1 cellular context compared by ENCODE assay signal in the genomic region with DNA sequence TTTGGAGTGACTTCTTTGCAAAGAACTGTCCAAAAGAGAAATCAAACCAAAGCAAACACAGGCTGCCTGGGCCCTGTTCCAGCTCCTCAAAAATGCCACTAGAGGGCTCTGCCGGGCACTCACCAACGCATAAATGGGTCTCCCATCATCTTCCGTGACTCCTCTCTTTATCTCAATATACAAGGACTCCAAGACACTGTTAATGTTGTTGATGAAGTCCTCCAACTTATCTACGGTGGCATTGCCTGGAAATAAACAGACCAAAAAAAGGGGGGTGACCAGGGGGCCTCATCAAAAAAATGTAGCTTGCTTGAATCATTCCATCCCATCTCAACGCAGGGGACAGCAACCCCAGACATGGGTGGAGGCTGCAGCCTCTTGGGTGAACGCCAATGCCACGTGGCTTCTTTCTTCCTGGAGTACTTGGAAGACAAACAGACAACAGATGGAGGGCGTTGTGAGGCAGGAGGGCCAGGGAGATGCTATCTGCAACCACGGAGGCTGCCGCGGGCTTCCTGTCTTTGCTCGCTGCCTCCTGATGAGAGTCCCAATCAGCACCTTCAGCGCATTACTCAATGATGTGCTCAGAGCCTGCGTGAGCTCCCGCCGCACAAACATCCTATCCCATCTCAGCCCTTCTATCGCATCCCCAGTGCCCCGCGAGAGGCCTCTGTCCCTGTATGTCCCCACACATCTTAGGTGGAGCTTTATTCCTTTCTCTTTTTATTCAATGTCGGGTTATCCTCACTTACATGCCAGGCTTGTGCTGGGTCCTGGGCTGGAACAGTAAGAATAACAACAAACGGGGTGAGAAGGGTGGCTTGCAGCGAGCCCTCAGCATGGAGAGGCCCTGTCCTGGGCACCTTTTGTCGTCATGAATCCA.
TF ChIP-seq lines count a peak whose summit lies in the region.

No MANE protein-coding gene starts in this region.

TF ChIP-seq in K562, 482 proteins besides CTCF, POLR2A, EP300 and RAD21 (continued from another document and continues in another):
- TF ChIP-seq STAT6 (CRISPR knock-in tag; IDR thresholded peaks at IDR 0.05) (no peak), ZNF274 (IDR thresholded peaks at IDR 0.05; ENCODE audit: borderline replicate concordance, low read depth, low read length) (no peak), L3MBTL2 (IDR thresholded peaks at IDR 0.05) (peak; percentile 91), KLF16 (IDR thresholded peaks at IDR 0.05) (no peak; the same call in 1 of the 2 replicates), ZNF431 (CRISPR knock-in tag; IDR thresholded peaks at IDR 0.05) (0 out of 2 replicates have a peak, but pooled peaks have one; percentile 40), ZNF232 (CRISPR knock-in tag; IDR thresholded peaks at IDR 0.05) (no peak), NCOA1 (IDR thresholded peaks at IDR 0.05; ENCODE audit: low read depth) (no peak), EP400 (IDR thresholded peaks at IDR 0.05) (peak; percentile 95), RBM14 (IDR thresholded peaks at IDR 0.05; ENCODE audit: borderline replicate concordance, insufficient read depth, low read depth, low read length) (no peak), NR1H2 (CRISPR knock-in tag; IDR thresholded peaks at IDR 0.05) (no peak), CXXC5 (CRISPR knock-in tag; IDR thresholded peaks at IDR 0.05) (peak; percentile 91), HSF4 (CRISPR knock-in tag; IDR thresholded peaks at IDR 0.05; ENCODE audit: borderline replicate concordance) (no peak), ZNF146 (CRISPR knock-in tag; IDR thresholded peaks at IDR 0.05; ENCODE audit: unreplicated experiment) (no peak), NKRF (IDR thresholded peaks at IDR 0.05; ENCODE audit: borderline replicate concordance) (peak; percentile 70; the same call in 1 of the 2 replicates), CBFA2T3 (IDR thresholded peaks at IDR 0.05) (peak; percentile 62), ZBTB1 (CRISPR knock-in tag; IDR thresholded peaks at IDR 0.05; ENCODE audit: borderline replicate concordance, low read depth) (no peak), DMBX1 (CRISPR knock-in tag; IDR thresholded peaks at IDR 0.05; ENCODE audit: borderline replicate concordance) (no peak; the same call in 1 of the 2 replicates), HNRNPUL1 (IDR thresholded peaks at IDR 0.05; ENCODE audit: low read length) (no peak), MTF1 (CRISPR knock-in tag; IDR thresholded peaks at IDR 0.05; ENCODE audit: borderline replicate concordance) (no peak), FOXP1 (CRISPR knock-in tag; IDR thresholded peaks at IDR 0.05) (no peak), NCOA4 (IDR thresholded peaks at IDR 0.05; ENCODE audit: partially characterized antibody) (no peak), NCOR1 (IDR thresholded peaks at IDR 0.05) (0 out of 2 replicates have a peak, but pooled peaks have one; percentile 35), PTTG1 (tag; IDR thresholded peaks at IDR 0.05; ENCODE audit: low read depth) (peak; percentile 25; the same call in 1 of the 2 replicates), GTF2B (IDR thresholded peaks at IDR 0.05; ENCODE audit: extremely low read depth, insufficient read length) (no peak), CCNT2 (IDR thresholded peaks at IDR 0.05; ENCODE audit: borderline replicate concordance, extremely low read depth, insufficient read length, low read depth, low read length) (peak; percentile 72), ZNF316 (IDR thresholded peaks at IDR 0.05) (no peak; the same call in 1 of the 2 replicates), BRF1 (IDR thresholded peaks at IDR 0.05; ENCODE audit: borderline replicate concordance, extremely low read depth, insufficient read length) (no peak), NBN (IDR thresholded peaks at IDR 0.05; ENCODE audit: low read depth) (peak; percentile 84; the same call in 1 of the 2 replicates), ZNF699 (CRISPR knock-in tag; IDR thresholded peaks at IDR 0.05; ENCODE audit: insufficient replicate concordance) (no peak), HMGN3 (IDR thresholded peaks at IDR 0.05; ENCODE audit: borderline replicate concordance, extremely low read depth, insufficient read length, low read depth, low read length) (no peak), LCOR (CRISPR knock-in tag; IDR thresholded peaks at IDR 0.05) (no peak), NFIC (IDR thresholded peaks at IDR 0.05) (peak; percentile 96), ZNF134 (CRISPR knock-in tag; conservative IDR thresholded peaks at IDR 0.05) (no peak; the same call in 1 of the 2 replicates)
- TF ChIP-seq, protein P1, sequence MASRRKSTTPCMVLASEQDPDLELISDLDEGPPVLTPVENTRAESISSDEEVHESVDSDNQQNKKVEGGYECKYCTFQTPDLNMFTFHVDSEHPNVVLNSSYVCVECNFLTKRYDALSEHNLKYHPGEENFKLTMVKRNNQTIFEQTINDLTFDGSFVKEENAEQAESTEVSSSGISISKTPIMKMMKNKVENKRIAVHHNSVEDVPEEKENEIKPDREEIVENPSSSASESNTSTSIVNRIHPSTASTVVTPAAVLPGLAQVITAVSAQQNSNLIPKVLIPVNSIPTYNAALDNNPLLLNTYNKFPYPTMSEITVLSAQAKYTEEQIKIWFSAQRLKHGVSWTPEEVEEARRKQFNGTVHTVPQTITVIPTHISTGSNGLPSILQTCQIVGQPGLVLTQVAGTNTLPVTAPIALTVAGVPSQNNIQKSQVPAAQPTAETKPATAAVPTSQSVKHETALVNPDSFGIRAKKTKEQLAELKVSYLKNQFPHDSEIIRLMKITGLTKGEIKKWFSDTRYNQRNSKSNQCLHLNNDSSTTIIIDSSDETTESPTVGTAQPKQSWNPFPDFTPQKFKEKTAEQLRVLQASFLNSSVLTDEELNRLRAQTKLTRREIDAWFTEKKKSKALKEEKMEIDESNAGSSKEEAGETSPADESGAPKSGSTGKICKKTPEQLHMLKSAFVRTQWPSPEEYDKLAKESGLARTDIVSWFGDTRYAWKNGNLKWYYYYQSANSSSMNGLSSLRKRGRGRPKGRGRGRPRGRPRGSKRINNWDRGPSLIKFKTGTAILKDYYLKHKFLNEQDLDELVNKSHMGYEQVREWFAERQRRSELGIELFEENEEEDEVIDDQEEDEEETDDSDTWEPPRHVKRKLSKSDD (conservative IDR thresholded peaks at IDR 0.05; ENCODE audit: low read length): no peak
- TF ChIP-seq, protein P2, sequence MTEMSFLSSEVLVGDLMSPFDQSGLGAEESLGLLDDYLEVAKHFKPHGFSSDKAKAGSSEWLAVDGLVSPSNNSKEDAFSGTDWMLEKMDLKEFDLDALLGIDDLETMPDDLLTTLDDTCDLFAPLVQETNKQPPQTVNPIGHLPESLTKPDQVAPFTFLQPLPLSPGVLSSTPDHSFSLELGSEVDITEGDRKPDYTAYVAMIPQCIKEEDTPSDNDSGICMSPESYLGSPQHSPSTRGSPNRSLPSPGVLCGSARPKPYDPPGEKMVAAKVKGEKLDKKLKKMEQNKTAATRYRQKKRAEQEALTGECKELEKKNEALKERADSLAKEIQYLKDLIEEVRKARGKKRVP (CRISPR knock-in tag; IDR thresholded peaks at IDR 0.05): no peak
- TF ChIP-seq, protein P3, sequence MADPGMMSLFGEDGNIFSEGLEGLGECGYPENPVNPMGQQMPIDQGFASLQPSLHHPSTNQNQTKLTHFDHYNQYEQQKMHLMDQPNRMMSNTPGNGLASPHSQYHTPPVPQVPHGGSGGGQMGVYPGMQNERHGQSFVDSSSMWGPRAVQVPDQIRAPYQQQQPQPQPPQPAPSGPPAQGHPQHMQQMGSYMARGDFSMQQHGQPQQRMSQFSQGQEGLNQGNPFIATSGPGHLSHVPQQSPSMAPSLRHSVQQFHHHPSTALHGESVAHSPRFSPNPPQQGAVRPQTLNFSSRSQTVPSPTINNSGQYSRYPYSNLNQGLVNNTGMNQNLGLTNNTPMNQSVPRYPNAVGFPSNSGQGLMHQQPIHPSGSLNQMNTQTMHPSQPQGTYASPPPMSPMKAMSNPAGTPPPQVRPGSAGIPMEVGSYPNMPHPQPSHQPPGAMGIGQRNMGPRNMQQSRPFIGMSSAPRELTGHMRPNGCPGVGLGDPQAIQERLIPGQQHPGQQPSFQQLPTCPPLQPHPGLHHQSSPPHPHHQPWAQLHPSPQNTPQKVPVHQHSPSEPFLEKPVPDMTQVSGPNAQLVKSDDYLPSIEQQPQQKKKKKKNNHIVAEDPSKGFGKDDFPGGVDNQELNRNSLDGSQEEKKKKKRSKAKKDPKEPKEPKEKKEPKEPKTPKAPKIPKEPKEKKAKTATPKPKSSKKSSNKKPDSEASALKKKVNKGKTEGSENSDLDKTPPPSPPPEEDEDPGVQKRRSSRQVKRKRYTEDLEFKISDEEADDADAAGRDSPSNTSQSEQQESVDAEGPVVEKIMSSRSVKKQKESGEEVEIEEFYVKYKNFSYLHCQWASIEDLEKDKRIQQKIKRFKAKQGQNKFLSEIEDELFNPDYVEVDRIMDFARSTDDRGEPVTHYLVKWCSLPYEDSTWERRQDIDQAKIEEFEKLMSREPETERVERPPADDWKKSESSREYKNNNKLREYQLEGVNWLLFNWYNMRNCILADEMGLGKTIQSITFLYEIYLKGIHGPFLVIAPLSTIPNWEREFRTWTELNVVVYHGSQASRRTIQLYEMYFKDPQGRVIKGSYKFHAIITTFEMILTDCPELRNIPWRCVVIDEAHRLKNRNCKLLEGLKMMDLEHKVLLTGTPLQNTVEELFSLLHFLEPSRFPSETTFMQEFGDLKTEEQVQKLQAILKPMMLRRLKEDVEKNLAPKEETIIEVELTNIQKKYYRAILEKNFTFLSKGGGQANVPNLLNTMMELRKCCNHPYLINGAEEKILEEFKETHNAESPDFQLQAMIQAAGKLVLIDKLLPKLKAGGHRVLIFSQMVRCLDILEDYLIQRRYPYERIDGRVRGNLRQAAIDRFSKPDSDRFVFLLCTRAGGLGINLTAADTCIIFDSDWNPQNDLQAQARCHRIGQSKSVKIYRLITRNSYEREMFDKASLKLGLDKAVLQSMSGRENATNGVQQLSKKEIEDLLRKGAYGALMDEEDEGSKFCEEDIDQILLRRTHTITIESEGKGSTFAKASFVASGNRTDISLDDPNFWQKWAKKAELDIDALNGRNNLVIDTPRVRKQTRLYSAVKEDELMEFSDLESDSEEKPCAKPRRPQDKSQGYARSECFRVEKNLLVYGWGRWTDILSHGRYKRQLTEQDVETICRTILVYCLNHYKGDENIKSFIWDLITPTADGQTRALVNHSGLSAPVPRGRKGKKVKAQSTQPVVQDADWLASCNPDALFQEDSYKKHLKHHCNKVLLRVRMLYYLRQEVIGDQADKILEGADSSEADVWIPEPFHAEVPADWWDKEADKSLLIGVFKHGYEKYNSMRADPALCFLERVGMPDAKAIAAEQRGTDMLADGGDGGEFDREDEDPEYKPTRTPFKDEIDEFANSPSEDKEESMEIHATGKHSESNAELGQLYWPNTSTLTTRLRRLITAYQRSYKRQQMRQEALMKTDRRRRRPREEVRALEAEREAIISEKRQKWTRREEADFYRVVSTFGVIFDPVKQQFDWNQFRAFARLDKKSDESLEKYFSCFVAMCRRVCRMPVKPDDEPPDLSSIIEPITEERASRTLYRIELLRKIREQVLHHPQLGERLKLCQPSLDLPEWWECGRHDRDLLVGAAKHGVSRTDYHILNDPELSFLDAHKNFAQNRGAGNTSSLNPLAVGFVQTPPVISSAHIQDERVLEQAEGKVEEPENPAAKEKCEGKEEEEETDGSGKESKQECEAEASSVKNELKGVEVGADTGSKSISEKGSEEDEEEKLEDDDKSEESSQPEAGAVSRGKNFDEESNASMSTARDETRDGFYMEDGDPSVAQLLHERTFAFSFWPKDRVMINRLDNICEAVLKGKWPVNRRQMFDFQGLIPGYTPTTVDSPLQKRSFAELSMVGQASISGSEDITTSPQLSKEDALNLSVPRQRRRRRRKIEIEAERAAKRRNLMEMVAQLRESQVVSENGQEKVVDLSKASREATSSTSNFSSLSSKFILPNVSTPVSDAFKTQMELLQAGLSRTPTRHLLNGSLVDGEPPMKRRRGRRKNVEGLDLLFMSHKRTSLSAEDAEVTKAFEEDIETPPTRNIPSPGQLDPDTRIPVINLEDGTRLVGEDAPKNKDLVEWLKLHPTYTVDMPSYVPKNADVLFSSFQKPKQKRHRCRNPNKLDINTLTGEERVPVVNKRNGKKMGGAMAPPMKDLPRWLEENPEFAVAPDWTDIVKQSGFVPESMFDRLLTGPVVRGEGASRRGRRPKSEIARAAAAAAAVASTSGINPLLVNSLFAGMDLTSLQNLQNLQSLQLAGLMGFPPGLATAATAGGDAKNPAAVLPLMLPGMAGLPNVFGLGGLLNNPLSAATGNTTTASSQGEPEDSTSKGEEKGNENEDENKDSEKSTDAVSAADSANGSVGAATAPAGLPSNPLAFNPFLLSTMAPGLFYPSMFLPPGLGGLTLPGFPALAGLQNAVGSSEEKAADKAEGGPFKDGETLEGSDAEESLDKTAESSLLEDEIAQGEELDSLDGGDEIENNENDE (IDR thresholded peaks at IDR 0.05; ENCODE audit: low read depth, low read length): no peak
